8 cellular contexts compared by ENCODE assay signal in the genomic region with DNA sequence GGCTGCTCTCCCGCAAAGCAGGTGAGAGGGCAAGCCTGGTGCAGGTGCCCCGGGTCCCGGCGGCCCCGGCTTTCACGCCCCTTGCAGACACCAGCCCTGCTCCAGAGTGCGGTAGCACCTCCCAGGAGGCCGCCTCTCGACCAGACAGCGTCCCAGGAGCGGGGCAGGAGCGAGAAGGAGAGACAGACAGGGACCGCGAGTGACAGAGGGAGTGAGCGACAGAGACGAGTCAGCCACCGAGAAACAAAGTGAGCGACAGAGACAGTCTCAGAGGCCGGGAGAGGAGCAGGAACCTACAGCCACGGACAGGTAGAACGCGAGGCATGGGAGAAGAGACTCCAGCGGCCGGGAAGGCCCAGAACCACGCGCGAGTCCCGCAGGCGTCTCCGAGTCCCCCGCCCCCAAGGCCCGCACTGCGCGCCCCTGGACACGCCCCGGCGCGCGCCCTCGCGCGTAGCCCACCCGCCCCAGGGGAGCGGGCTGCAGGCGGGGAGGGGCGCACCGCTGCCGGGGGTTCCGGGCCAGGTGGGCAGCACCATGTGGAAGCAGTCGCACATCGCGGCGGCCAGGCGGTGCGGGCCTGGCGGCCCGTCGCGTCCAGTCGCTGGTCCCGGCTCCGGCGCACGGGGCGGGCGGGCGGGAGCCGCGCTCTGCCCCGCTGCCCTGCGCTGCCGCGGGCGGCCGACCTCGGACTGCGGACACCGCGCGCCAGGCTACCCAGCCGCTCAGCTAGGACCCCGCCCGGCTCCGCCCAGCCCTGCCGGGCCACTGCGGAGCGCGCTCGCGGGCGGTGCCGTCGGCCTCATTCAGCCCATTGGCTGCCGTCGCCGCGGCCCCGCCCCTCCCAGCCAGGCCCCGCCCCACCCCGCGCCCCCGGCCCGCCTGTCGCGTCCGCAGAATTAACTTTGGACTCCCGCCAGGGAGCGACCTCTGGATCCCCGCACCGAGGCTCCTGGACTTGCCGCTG. TPM values are rescaled to one million over a fixed set of nuclear protein-coding genes. Genes with fewer than 3 reads are reported as not detected.
DNase-seq lines count a peak whose midpoint lies in the region; ATAC-seq, FAIRE-seq and TF ChIP-seq lines count a peak whose summit lies in the region.

A gene (minus strand): TSS at position 694 of the 967 bp plus-strand sequence. CDS start 137 bp downstream, at position 557.

- H3K9ac ChIP-seq in BLaER1 treated with 17β-estradiol and CSF1 and Interleukin-3, amounts not matched to agents 10 nM and 100 nM, result peak within 1 kb of the TSS; percentile 38 to 76 (median 64); a peak in 19 of 22 replicates
- H3K9ac ChIP-seq in HUES6 (ENCODE audit: low read length), result peak within 1 kb of the TSS; percentile 21
- H3K9ac ChIP-seq in MM.1S (ENCODE audit: low read length), result no peak within 1 kb of the TSS

- DNase-seq in SJCRH30 (peak; percentile 72 to 77), adrenal gland (peak; percentile 75 to 87 (median 81)), cardiac septum (ENCODE audit: low spot score) (peak; percentile 58), pancreas (peak; percentile 67 to 89 (median 80)), MM.1S (no peak)

- peak within 1 kb of the TSS; percentile 70 to 100 (median 98) for H3K4me2 ChIP-seq in BLaER1 treated with 17β-estradiol and CSF1 and Interleukin-3, amounts not matched to agents 10 nM and 100 nM
- no peak within 1 kb of the TSS for H3K4me2 ChIP-seq in MM.1S (ENCODE audit: low read depth, low read length)

- FAIRE-seq in pancreas (lab: Jason Lieb, UNC), result no peak

- peak within 1 kb of the TSS in 2 of 11 experiments; percentile 4 to 34; a peak in 2 of 22 replicates for H3K27ac ChIP-seq in BLaER1 treated with 17β-estradiol and CSF1 and Interleukin-3, amounts not matched to agents 10 nM and 100 nM
- no peak within 1 kb of the TSS for H3K27ac ChIP-seq in HUES6 (ENCODE audit: low read depth, low read length)
- H3K27ac ChIP-seq in SJCRH30, result no peak within 1 kb of the TSS
- H3K27ac ChIP-seq in adrenal gland, result peak within 1 kb of the TSS in 1 of 5 donors; percentile 82
- peak within 1 kb of the TSS in 1 of 4 donors; percentile 73 for H3K27ac ChIP-seq in pancreas
- no peak within 1 kb of the TSS for H3K27ac ChIP-seq in MM.1S (ENCODE audit: low read length)

- no peaks in the 10 kb centered on the region for H3K9me2 ChIP-seq in MM.1S (replicated peaks; ENCODE audit: insufficient read depth, low read length)

- H2AFZ ChIP-seq in MM.1S (ENCODE audit: low read length), result no peak within 1 kb of the TSS

- peaks cover 0 to 39% (median 13%) of the 10 kb centered on the region in 11 experiments; a peak in 11 of 22 replicates for H4K20me1 ChIP-seq in BLaER1 treated with 17β-estradiol and CSF1 and Interleukin-3, amounts not matched to agents 10 nM and 100 nM
- H4K20me1 ChIP-seq in MM.1S (ENCODE audit: insufficient read depth, low read length), result no peaks in the 10 kb centered on the region

- ATAC-seq in pancreas (peak; percentile 55 to 77 (median 66)), HG03039 (IDR thresholded peaks at IDR 0.05; ENCODE audit: unreplicated experiment) (no peak)

- no peaks in the 10 kb centered on the region for H3F3A ChIP-seq in MM.1S (ENCODE audit: insufficient read depth, low read length)

- H3K4me3 ChIP-seq in BLaER1 treated with 17β-estradiol and CSF1 and Interleukin-3, amounts not matched to agents 10 nM and 100 nM, result peak within 1 kb of the TSS; percentile 48 to 70 (median 60)
- H3K4me3 ChIP-seq in HUES6 (ENCODE audit: low read depth, low read length) (peak within 1 kb of the TSS; percentile 71), SJCRH30 (peak within 1 kb of the TSS; percentile 47), adrenal gland (peak within 1 kb of the TSS in 1 of 4 donors; percentile 64), pancreas (peak within 1 kb of the TSS; percentile 1 to 57 (median 38)), MM.1S (ENCODE audit: low read length) (no peak within 1 kb of the TSS)

- intact Hi-C loops in adrenal gland (cut with DNase I) (loop anchor here (2.0 to 5.0 kb wide), 2 partner anchors 69 kb away; no protein-coding TSS in a partner anchor), cardiac septum (cut with DNase I) (loop anchor here (2.0 to 10.0 kb wide), 3 partner anchors 67 to 207 kb away; a partner anchor contains a TSS), pancreas (cut with DNase I) (loop anchor here in 1 of 3 donors (5.0 kb wide), 1 partner anchor 69 kb away; no protein-coding TSS in a partner anchor)

- H3K79me2 ChIP-seq in MM.1S (ENCODE audit: low read length), result no peaks in the 10 kb centered on the region

- TF ChIP-seq POLR2A in adrenal gland (IDR thresholded peaks at IDR 0.05), result peak in 1 of 2 donors; percentile 47

- H3K9me3 ChIP-seq in BLaER1 treated with 17β-estradiol and CSF1 and Interleukin-3, amounts not matched to agents 10 nM and 100 nM (replicated peaks in 1 of 11), result no peaks in the 10 kb centered on the region
- H3K9me3 ChIP-seq in HUES6 (ENCODE audit: control insufficient read depth, insufficient read depth, low read depth, low read length), result no peaks in the 10 kb centered on the region
- no peaks in the 10 kb centered on the region for H3K9me3 ChIP-seq in SJCRH30 (replicated peaks)
- no peaks in the 10 kb centered on the region for H3K9me3 ChIP-seq in adrenal gland (replicated peaks in 1 of 3)
- H3K9me3 ChIP-seq in pancreas, result no peaks in the 10 kb centered on the region
- no peaks in the 10 kb centered on the region for H3K9me3 ChIP-seq in MM.1S (replicated peaks; ENCODE audit: insufficient read depth, low read length)

- TF ChIP-seq CTCF in adrenal gland (IDR thresholded peaks at IDR 0.05) (no peak), pancreas (IDR thresholded peaks at IDR 0.05) (no peak), MM.1S (IDR thresholded peaks at IDR 0.05; ENCODE audit: low read length) (no peak)

- 3 to 16% (median 9%) methylated on average over 32 to 108 of the region's 111 CpGs for WGBS in adrenal gland, 4 donors
- 2 to 3% methylated on average over 52 to 111 of the region's 111 CpGs for WGBS in pancreas, 2 donors

- no peaks in the 10 kb centered on the region for H3K36me3 ChIP-seq in BLaER1 treated with 17β-estradiol and CSF1 and Interleukin-3, amounts not matched to agents 10 nM and 100 nM
- H3K36me3 ChIP-seq in HUES6 (ENCODE audit: control insufficient read depth, insufficient read depth, low read length), result no peaks in the 10 kb centered on the region
- H3K36me3 ChIP-seq in SJCRH30, result no peaks in the 10 kb centered on the region
- no peaks in the 10 kb centered on the region for H3K36me3 ChIP-seq in adrenal gland (replicated peaks in 1 of 2)
- no peaks in the 10 kb centered on the region for H3K36me3 ChIP-seq in pancreas
- no peaks in the 10 kb centered on the region for H3K36me3 ChIP-seq in MM.1S (replicated peaks; ENCODE audit: insufficient read depth, low read length)

- H3K27me3 ChIP-seq in BLaER1 treated with 17β-estradiol and CSF1 and Interleukin-3, amounts not matched to agents 10 nM and 100 nM, result peaks cover 0 to 12% (median 0%) of the 10 kb centered on the region in 11 experiments; a peak in 5 of 22 replicates
- peaks cover 45% of the 10 kb centered on the region for H3K27me3 ChIP-seq in HUES6 (ENCODE audit: control insufficient read depth, insufficient read depth, low read length)
- peaks cover 15% of the 10 kb centered on the region for H3K27me3 ChIP-seq in SJCRH30
- no peaks in the 10 kb centered on the region for H3K27me3 ChIP-seq in adrenal gland
- H3K27me3 ChIP-seq in pancreas, result no peaks in the 10 kb centered on the region
- H3K27me3 ChIP-seq in MM.1S (replicated peaks; ENCODE audit: insufficient read depth, low read length), result peaks cover 8% of the 10 kb centered on the region; the same call in 1 of the 2 replicates

- H3K4me1 ChIP-seq in BLaER1 treated with 17β-estradiol and CSF1 and Interleukin-3, amounts not matched to agents 10 nM and 100 nM, result peaks cover 34 to 77% (median 66%) of the 10 kb centered on the region in 10 experiments
- H3K4me1 ChIP-seq in HUES6 (ENCODE audit: control insufficient read depth, insufficient read depth, low read length), result peaks cover 31% of the 10 kb centered on the region; the same call in 1 of the 2 replicates
- peaks cover 39% of the 10 kb centered on the region for H3K4me1 ChIP-seq in SJCRH30
- H3K4me1 ChIP-seq in adrenal gland (replicated peaks in 1 of 2), result peaks cover 20 to 37% of the 10 kb centered on the region in 2 donors
- peaks cover 18 to 48% (median 18%) of the 10 kb centered on the region in 3 donors for H3K4me1 ChIP-seq in pancreas
- no peaks in the 10 kb centered on the region for H3K4me1 ChIP-seq in MM.1S (ENCODE audit: low read length)

RNA-seq across cellular contexts. Expression of the gene that starts here (rescaled TPM):
- 1.3 and 1.6 TPM in 2 replicates for total RNA-seq in SJCRH30 (2014; rRNA removed; shearing (Covaris generic))
- total RNA-seq in adrenal gland, result 10 to 100 TPM in 2 of 8 donors, 1 to 10 TPM in 4, under 1 TPM in 2; 0.69 to 16.0 (median 4.1) TPM
- 1 to 10 TPM; 1.8 to 6.5 (median 4.4) TPM for polyA plus RNA-seq in adrenal gland
- 4.6 TPM for total RNA-seq in cardiac septum
- 1 to 10 TPM in 5 of 6 donors, under 1 TPM in 1; 0.75 to 2.4 (median 1.5) TPM for total RNA-seq in pancreas
- polyA plus RNA-seq in pancreas, result 1 to 10 TPM; 1.3 to 1.4 TPM
